ENCODE assay signal across 9 cellular contexts in the genomic region with DNA sequence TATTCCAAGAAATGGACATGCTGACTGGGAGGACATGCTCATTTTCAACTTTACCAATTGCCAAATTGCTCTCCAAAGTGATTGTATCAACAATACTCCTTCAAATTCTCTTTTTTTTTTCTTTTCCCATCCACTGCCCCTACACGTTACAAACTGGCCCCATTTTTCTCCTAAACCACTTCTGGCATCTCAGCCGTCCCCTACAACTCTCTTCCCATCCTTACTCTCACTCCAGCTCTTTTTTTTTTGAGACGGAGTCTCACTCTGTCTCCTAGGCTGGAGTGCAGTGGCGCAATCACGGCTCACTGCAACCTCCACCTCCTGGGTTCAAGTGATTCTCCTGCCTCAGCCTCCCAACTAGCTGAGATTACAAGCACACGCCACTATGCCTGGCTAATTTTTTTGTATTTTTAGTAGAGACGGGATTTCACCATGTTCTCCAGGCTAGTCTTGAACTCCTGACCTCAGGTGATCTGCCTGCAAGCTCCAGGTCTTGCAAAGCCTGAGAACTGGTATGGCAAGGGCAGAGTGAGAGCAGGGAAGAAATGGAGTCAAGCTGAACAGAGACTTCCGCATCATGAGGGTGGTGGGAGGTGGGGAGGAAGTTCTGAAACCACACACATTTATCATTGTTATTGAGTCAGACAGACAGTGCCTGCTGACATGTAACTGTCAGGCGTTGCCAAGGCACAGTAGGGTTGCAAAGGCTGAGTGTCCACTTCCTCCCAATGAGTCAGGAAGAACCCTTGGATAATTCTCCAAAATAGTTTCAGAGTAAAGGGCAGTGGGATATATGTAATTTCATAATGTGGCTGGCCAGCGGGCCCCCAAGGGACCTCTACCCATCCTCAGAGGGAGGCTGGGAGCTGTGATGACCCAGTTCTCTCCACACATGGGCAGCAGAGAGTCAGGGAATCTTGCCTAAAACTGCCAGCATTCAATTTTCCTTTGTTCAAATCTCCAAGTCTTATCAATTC. TPM values are rescaled to one million over a fixed set of nuclear protein-coding genes. Genes with fewer than 3 reads are reported as not detected.
A peak's percentile ranks its signal among the peaks of the same experiment; 100 is the strongest.
DNase-seq lines count a peak whose midpoint lies in the region; ATAC-seq and TF ChIP-seq lines count a peak whose summit lies in the region.
"Had no signal": no experiment of that assay in that cellular context is flagged by ENCODE, and none has a peak within 500 bp of the region (broad histone marks: within the 10 kb centered on the region; RNA-seq: fewer than 3 reads in every experiment).

No MANE protein-coding gene starts in this region.

- DNase-seq in AG20443 (ENCODE audit: low spot score) = peak; percentile 79
- DNase-seq in activated CD8-positive, alpha-beta memory T cell treated with anti-CD3 and anti-CD28 coated beads, Interleukin-2, amount 50 U/mL, for 4 hours = peak; percentile 59
- peak; percentile 91 for DNase-seq in fibroblast of pulmonary artery (ENCODE audit: low read depth)
- no peak for DNase-seq in COR-L47 (lab: John Stamatoyannopoulos, UW)
- no peak for DNase-seq in NCI-H524 treated with DMSO at 0.1 percent for 48 hours (lab: John Stamatoyannopoulos, UW)

- H3K4me1 ChIP-seq in OCI-LY3 (ENCODE audit: low read length) = peaks cover 14% of the 10 kb centered on the region
- peaks cover 17% of the 10 kb centered on the region for H3K4me1 ChIP-seq in skeletal muscle satellite cell (ENCODE audit: control insufficient read depth, insufficient read depth, low read length)

- H3K27ac ChIP-seq in OCI-LY3 (ENCODE audit: low read length) = no peak overlapping the region

- H3K9ac ChIP-seq in OCI-LY3 (ENCODE audit: low read length) (no peak overlapping the region), skeletal muscle satellite cell (ENCODE audit: low read depth, low read length) (peak overlapping the region; percentile 34)

- H3K79me2 ChIP-seq in OCI-LY3 (ENCODE audit: low read length) = no peaks in the 10 kb centered on the region

- H4K20me1 ChIP-seq in OCI-LY3 (ENCODE audit: insufficient read depth, low read length) = no peaks in the 10 kb centered on the region

- H3K36me3 ChIP-seq in OCI-LY3 (replicated peaks; ENCODE audit: low read depth, low read length) = no peaks in the 10 kb centered on the region
- H3K36me3 ChIP-seq in skeletal muscle satellite cell (ENCODE audit: insufficient read depth, low read length) = no peaks in the 10 kb centered on the region

- H3K9me3 ChIP-seq in OCI-LY3 (ENCODE audit: insufficient read depth, low read length) = no peaks in the 10 kb centered on the region
- H3K9me3 ChIP-seq in skeletal muscle satellite cell (replicated peaks; ENCODE audit: low read length) = no peaks in the 10 kb centered on the region

- H3K27me3 ChIP-seq in OCI-LY3 (ENCODE audit: low read depth, low read length) (no peaks in the 10 kb centered on the region), skeletal muscle satellite cell (ENCODE audit: control insufficient read depth, insufficient read depth, low read length) (no peaks in the 10 kb centered on the region)

- TF ChIP-seq CTCF in OCI-LY3 (IDR thresholded peaks at IDR 0.05; ENCODE audit: low read depth, low read length) = peak; percentile 49
- peak; percentile 63 for TF ChIP-seq CTCF in fibroblast of pulmonary artery (IDR thresholded peaks at IDR 0.05; ENCODE audit: low read length, missing control alignments)

- peak; percentile 67 for ATAC-seq in GM19452 (IDR thresholded peaks at IDR 0.05; ENCODE audit: unreplicated experiment)

- H3K4me2 ChIP-seq in OCI-LY3 (ENCODE audit: low read length) = peak overlapping the region; percentile 67
- peak overlapping the region; percentile 43 for H3K4me2 ChIP-seq in skeletal muscle satellite cell (ENCODE audit: low read length)

- H3K4me3 ChIP-seq in OCI-LY3 (ENCODE audit: low read length) (peak overlapping the region; percentile 38), fibroblast of pulmonary artery (replicated peaks; ENCODE audit: low read depth, low read length) (no peak overlapping the region), skeletal muscle satellite cell (ENCODE audit: low read length) (no peak overlapping the region)

- H2AFZ ChIP-seq in OCI-LY3 (ENCODE audit: low read depth, low read length) = peak overlapping the region; percentile 87

RNA-seq across cellular contexts. Expression of a gene that starts 17.4 kb away (rescaled TPM):
- total RNA-seq in skeletal muscle satellite cell (2012; rRNA removed) = not detected in 2 replicates
- total RNA-seq: skeletal muscle tissue had no signal

RNA-seq across cellular contexts. Expression of a gene that starts 33.6 kb away (rescaled TPM):
- 422 and 484 TPM in 2 replicates for total RNA-seq in skeletal muscle satellite cell (2012; rRNA removed)

RNA-seq across cellular contexts. Expression of a gene that starts 42.0 kb away (rescaled TPM):
- not detected in 2 replicates for total RNA-seq in skeletal muscle satellite cell (2012; rRNA removed)
- total RNA-seq: skeletal muscle tissue had no signal

Comparison
In these comparisons a context has a peak if more than half of its experiments do, and no peak if none do; other contexts are left out.
1. DNase-seq: peak in AG20443 (single experiment), activated CD8-positive, alpha-beta memory T cell treated with anti-CD3 and anti-CD28 coated beads, Interleukin-2, amount 50 U/mL, for 4 hours (single experiment) and fibroblast of pulmonary artery (single experiment); none in COR-L47 (single experiment) and NCI-H524 treated with DMSO at 0.1 percent for 48 hours (single experiment).